Comparison of ENCODE assay signal across 27 cellular contexts in the genomic region with DNA sequence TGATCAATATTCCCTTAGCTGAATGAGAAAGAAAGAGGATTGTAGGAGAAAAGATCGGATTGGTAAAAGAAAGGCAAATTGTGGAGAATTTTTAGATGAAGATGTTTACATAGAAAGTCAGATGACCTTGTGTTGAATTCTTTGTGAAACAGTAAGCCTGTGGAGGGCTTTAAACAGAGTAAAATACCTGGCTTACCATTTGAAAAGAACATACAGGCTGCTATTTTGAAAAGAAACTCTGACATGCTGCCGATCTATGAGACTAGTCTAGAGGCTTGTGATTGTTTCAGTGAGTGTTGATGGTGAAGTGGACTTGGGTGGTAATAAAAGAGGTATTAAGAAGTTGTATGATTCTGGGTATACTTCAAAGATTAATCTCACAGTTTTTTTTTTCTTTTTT.
"Had no signal": no experiment of that assay in that cellular context is flagged by ENCODE, and none has a peak within 500 bp of the region (broad histone marks: within the 10 kb centered on the region; RNA-seq: fewer than 3 reads in every experiment).

No MANE protein-coding gene starts in this region.

- H3K4me3 Mint-ChIP-seq: mesothelial cell of epicardium; natural killer cell; nephron progenitor cell; stimulated activated effector memory CD8-positive, alpha-beta T cell treated with anti-CD3 and anti-CD28 coated beads, Interleukin-12 subunit alpha, Interleukin-12 subunit beta, amount 100 ng/mL, for 72 hours; stimulated activated naive CD8-positive, alpha-beta T cell treated with anti-CD3 and anti-CD28 coated beads, Interleukin-15, Interleukin-2, amounts not matched to agents 100 ng/mL and 50 ng/mL, for 24 hours; type B pancreatic cell had no signal

- H3K9me3 ChIP-seq: left ventricle myocardium inferior, pancreas, prostate gland, sigmoid colon, suprapubic skin, thoracic aorta, tibial artery, uterus had no signal

- H3K4me3 ChIP-seq: left ventricle myocardium inferior, lung, pancreas, prostate gland, sigmoid colon, spleen, suprapubic skin, thoracic aorta, tibial artery, uterus had no signal

- DNase-seq: hippocampal formation; islet precursor cell; left ventricle myocardium inferior; mesendoderm; naive B cell; natural killer cell; nephron progenitor cell; nucleus accumbens; pancreas; posterior cingulate gyrus; retina; right cardiac atrium; sigmoid colon; small intestine; spleen; stimulated activated CD4-positive, alpha-beta T cell treated with anti-CD3 and anti-CD28 coated beads, Interleukin-4, amount 100 ng/mL, for 24 hours; stimulated activated naive CD4-positive, alpha-beta T cell; tibial artery; uterus had no signal

- H3K36me3 ChIP-seq: left ventricle myocardium inferior, pancreas, prostate gland, sigmoid colon, spleen, suprapubic skin, thoracic aorta, tibial artery, uterus had no signal

- H3K9me3 Mint-ChIP-seq: mesothelial cell of epicardium, nephron progenitor cell, type B pancreatic cell had no signal

- H3K4me1 ChIP-seq: left ventricle myocardium inferior, pancreas, prostate gland, sigmoid colon, spleen, suprapubic skin, tibial artery, uterus had no signal

- H3K27me3 Mint-ChIP-seq: naive B cell; stimulated activated naive CD8-positive, alpha-beta T cell treated with anti-CD3 and anti-CD28 coated beads, Interleukin-15, Interleukin-2, amounts not matched to agents 100 ng/mL and 50 ng/mL, for 24 hours; type B pancreatic cell had no signal

- H3K27me3 ChIP-seq: pancreas, sigmoid colon, spleen, suprapubic skin, tibial artery, uterus had no signal

- H3K36me3 Mint-ChIP-seq: mesothelial cell of epicardium; naive B cell; natural killer cell; stimulated activated effector memory CD8-positive, alpha-beta T cell treated with anti-CD3 and anti-CD28 coated beads, Interleukin-12 subunit alpha, Interleukin-12 subunit beta, amount 100 ng/mL, for 72 hours; type B pancreatic cell had no signal

- H3K27ac Mint-ChIP-seq: mesothelial cell of epicardium; naive B cell; natural killer cell; nephron progenitor cell; stimulated activated effector memory CD8-positive, alpha-beta T cell treated with anti-CD3 and anti-CD28 coated beads, Interleukin-12 subunit alpha, Interleukin-12 subunit beta, amount 100 ng/mL, for 72 hours; stimulated activated naive CD8-positive, alpha-beta T cell treated with anti-CD3 and anti-CD28 coated beads, Interleukin-15, Interleukin-2, amounts not matched to agents 100 ng/mL and 50 ng/mL, for 24 hours; type B pancreatic cell had no signal

- H3K4me1 Mint-ChIP-seq: mesothelial cell of epicardium; naive B cell; natural killer cell; nephron progenitor cell; stimulated activated effector memory CD8-positive, alpha-beta T cell treated with anti-CD3 and anti-CD28 coated beads, Interleukin-12 subunit alpha, Interleukin-12 subunit beta, amount 100 ng/mL, for 72 hours had no signal

- H3K27ac ChIP-seq: left ventricle myocardium inferior, pancreas, prostate gland, sigmoid colon, spleen, suprapubic skin, thoracic aorta, tibial artery, uterus had no signal

- ATAC-seq: natural killer cell; pancreas; right cardiac atrium; stimulated activated effector memory CD8-positive, alpha-beta T cell treated with anti-CD3 and anti-CD28 coated beads, Interleukin-12 subunit alpha, Interleukin-12 subunit beta, amount 100 ng/mL, for 72 hours had no signal
